In the genomic region with DNA sequence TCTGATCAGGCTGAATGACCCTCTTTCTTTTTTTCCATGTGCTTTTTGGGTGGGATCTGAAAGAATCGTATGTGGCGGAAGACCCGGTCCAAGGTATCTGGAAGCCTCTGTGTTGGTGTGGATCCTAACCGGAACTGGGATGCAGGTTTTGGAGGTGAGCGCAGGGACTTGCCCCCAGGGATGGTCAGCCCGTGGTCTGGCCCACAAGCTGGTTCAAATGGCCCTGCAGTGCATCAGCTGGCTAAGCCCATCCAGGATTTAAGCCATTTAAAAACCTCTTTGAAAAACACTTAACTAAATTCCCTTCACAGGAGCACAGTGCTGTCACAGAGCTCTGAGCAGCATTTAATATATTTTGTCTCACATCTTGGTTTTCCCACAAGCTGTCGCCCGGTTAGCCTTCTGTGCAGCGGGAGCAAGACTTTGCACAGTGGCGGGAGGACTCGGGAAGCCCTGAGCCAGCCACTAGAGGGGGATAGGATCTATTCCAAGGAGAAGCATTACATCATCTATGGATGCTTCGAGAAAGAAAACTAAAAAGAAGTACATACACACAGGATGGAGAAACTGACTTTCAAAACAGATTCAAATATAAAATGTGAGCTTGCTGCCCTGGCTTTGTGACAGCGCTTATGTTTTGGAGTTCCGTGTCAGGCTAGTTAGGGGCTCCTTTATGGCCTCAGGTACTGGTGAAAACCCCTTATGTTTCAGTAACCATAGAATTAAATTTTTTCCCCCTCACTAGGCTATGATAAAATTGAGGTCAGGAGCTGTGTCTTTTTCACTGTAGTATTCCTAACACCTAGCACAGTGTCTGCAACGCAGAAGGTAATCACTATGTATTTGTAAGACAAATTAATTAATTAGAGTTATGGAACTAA, we compare ENCODE assay signal across 8 cellular contexts.
A peak's percentile ranks its signal among the peaks of the same experiment; 100 is the strongest.
DNase-seq lines count a peak whose midpoint lies in the region; ATAC-seq lines count a peak whose summit lies in the region.

No MANE protein-coding gene starts in this region.

- ATAC-seq in GM19328 (IDR thresholded peaks at IDR 0.05; ENCODE audit: unreplicated experiment) (no peak), HG03280 (IDR thresholded peaks at IDR 0.05; ENCODE audit: unreplicated experiment) (no peak)

- DNase-seq in D341Med (ENCODE audit: low spot score), result peak; percentile 72
- DNase-seq in NCI-H1092 (lab: John Stamatoyannopoulos, UW), result peak; percentile 33
- DNase-seq in anterior cingulate cortex (lab: John Stamatoyannopoulos, UW), result peak in 46 of 58 donors; percentile 7 to 66 (median 36)
- DNase-seq in iPS-NIHi11 (ENCODE audit: low spot score), result peak; percentile 68
- peak; percentile 85 for DNase-seq in superior temporal gyrus (ENCODE audit: extremely low spot score)
- no peak for DNase-seq in amniotic stem cell (lab: John Stamatoyannopoulos, UW)
